ENCODE assay signal across 18 cellular contexts in genomic region chr2:128439231-128440086, GRCh38.
DNase-seq lines count a peak whose midpoint lies in the region; ATAC-seq and TF ChIP-seq lines count a peak whose summit lies in the region.
"Had no signal": no experiment of that assay in that cellular context is flagged by ENCODE, and none has a peak within 500 bp of the region (broad histone marks: within the 10 kb centered on the region; RNA-seq: fewer than 3 reads in every experiment).

No MANE protein-coding gene starts in this region.

- H3K27ac Mint-ChIP-seq in endodermal cell, result no peak overlapping the region
- H3K27ac Mint-ChIP-seq: activated T-helper 17 cell treated with anti-CD3 and anti-CD28 coated beads, Interleukin-2, amount 50 U/mL, for 72 hours had no signal

- intact Hi-C loops in upper lobe of right lung (cut with DNase I) (no loop called here), lower lobe of right lung (cut with DNase I) (no loop called here)

- H3K36me3 ChIP-seq in endodermal cell (ENCODE audit: control insufficient read depth, insufficient read depth, low read length) (no peaks in the 10 kb centered on the region), lung (ENCODE audit: control insufficient read depth in 2 of 2, insufficient read depth in 2 of 2, low read length in 2 of 2) (no peaks in the 10 kb centered on the region), upper lobe of right lung (no peaks in the 10 kb centered on the region), lower lobe of right lung (no peaks in the 10 kb centered on the region)

- H3K36me3 Mint-ChIP-seq in endodermal cell (ENCODE audit: low read depth), result no peaks in the 10 kb centered on the region

- no peak overlapping the region for H3K9ac ChIP-seq in endodermal cell (ENCODE audit: extremely low read depth, low read length, poor library complexity, severe bottlenecking)

- ATAC-seq in lung (ENCODE audit: insufficient read depth, low FRiP score) (no peak), upper lobe of right lung (no peak), GM21825 (IDR thresholded peaks at IDR 0.05; ENCODE audit: unreplicated experiment) (no peak), lower lobe of right lung (no peak)
- ATAC-seq: activated T-helper 17 cell treated with anti-CD3 and anti-CD28 coated beads, Interleukin-2, amount 50 U/mL, for 72 hours; HCT116; PC-3; SK-N-SH treated with all-trans-retinoic acid at 6 μM for 48 hours had no signal

- H3K27me3 ChIP-seq in endodermal cell (ENCODE audit: control insufficient read depth, insufficient read depth, low read length, poor library complexity, severe bottlenecking), result no peaks in the 10 kb centered on the region
- no peaks in the 10 kb centered on the region for H3K27me3 ChIP-seq in lung (ENCODE audit: control insufficient read depth, insufficient read depth)
- no peaks in the 10 kb centered on the region for H3K27me3 ChIP-seq in upper lobe of right lung
- H3K27me3 ChIP-seq in lower lobe of right lung (ENCODE audit: low read depth), result no peaks in the 10 kb centered on the region

- H3K4me3 Mint-ChIP-seq in endodermal cell, result no peak overlapping the region
- H3K4me3 Mint-ChIP-seq: activated T-helper 17 cell treated with anti-CD3 and anti-CD28 coated beads, Interleukin-2, amount 50 U/mL, for 72 hours had no signal

- H3K27ac ChIP-seq in endodermal cell (ENCODE audit: low read depth, low read length) (no peak overlapping the region), lung (ENCODE audit: low read depth in 1 of 2, low read length in 1 of 2) (no peak overlapping the region), upper lobe of right lung (no peak overlapping the region), lower lobe of right lung (no peak overlapping the region)
- H3K27ac ChIP-seq: 22Rv1 had no signal

- WGBS in endodermal cell (ENCODE audit: insufficient coverage in 1 of 2, insufficient read length in 1 of 2), 2 experiments, result 89 to 92% methylated on average over 11 to 17 of the region's 17 CpGs
- WGBS in lung, 2 donors, result 83 to 84% methylated on average over 17 of the region's 17 CpGs

- peaks cover 6% of the 10 kb centered on the region for H3K27me3 Mint-ChIP-seq in endodermal cell (ENCODE audit: insufficient read depth)

- peak; percentile 6 for DNase-seq in activated CD4-positive, alpha-beta T cell treated with anti-CD3 and anti-CD28 coated beads for 1 hour
- no peak for DNase-seq in activated CD4-positive, alpha-beta T cell treated with anti-CD3 and anti-CD28 coated beads for 4 hours
- DNase-seq in endodermal cell, result peak; percentile 41
- DNase-seq in lung (ENCODE audit: low spot score), result peak; percentile 26
- DNase-seq in upper lobe of right lung, result peak; percentile 36
- no peak for DNase-seq in lower lobe of right lung
- no peak for DNase-seq in NCI-H1092 treated with DMSO at 0.1 percent for 48 hours (lab: John Stamatoyannopoulos, UW)
- DNase-seq: activated CD4-positive, alpha-beta T cell treated with anti-CD3 and anti-CD28 coated beads, Interleukin-2, amount 50 U/mL, for 48 hours; amygdala; C1 segment of cervical spinal cord; NCI-H526 treated with DMSO at 0.1 percent for 48 hours; PC-3; stimulated activated CD4-positive, alpha-beta T cell treated with anti-CD3 and anti-CD28 coated beads, Interleukin-4, amount 100 ng/mL, for 24 hours had no signal

- H3K4me1 Mint-ChIP-seq in endodermal cell, result peaks cover 14% of the 10 kb centered on the region
- H3K4me1 Mint-ChIP-seq: activated T-helper 17 cell treated with anti-CD3 and anti-CD28 coated beads, Interleukin-2, amount 50 U/mL, for 72 hours had no signal

- no peak for TF ChIP-seq CTCF in endodermal cell (conservative IDR thresholded peaks at IDR 0.05)
- TF ChIP-seq CTCF in lung (IDR thresholded peaks at IDR 0.05; ENCODE audit: control extremely low read depth, extremely low read depth), result no peak
- no peak for TF ChIP-seq CTCF in upper lobe of right lung (IDR thresholded peaks at IDR 0.05)
- no peak for TF ChIP-seq CTCF in lower lobe of right lung (IDR thresholded peaks at IDR 0.05)

- H3K4me1 ChIP-seq in endodermal cell (ENCODE audit: control insufficient read depth, insufficient read depth, low read length) (peaks cover 4% of the 10 kb centered on the region), lung (ENCODE audit: control insufficient read depth in 2 of 2, insufficient read depth in 2 of 2, low read length in 2 of 2) (peaks cover 0 to 5% of the 10 kb centered on the region in 2 donors), upper lobe of right lung (peaks cover 21% of the 10 kb centered on the region), lower lobe of right lung (peaks cover 28% of the 10 kb centered on the region)

- no peaks in the 10 kb centered on the region for H3K9me3 Mint-ChIP-seq in endodermal cell
- H3K9me3 Mint-ChIP-seq: activated T-helper 17 cell treated with anti-CD3 and anti-CD28 coated beads, Interleukin-2, amount 50 U/mL, for 72 hours had no signal

- H3K4me3 ChIP-seq in endodermal cell (ENCODE audit: low read length), result no peak overlapping the region
- H3K4me3 ChIP-seq in lung, result no peak overlapping the region
- no peak overlapping the region for H3K4me3 ChIP-seq in upper lobe of right lung
- H3K4me3 ChIP-seq in lower lobe of right lung, result no peak overlapping the region

- H3K9me3 ChIP-seq in endodermal cell (ENCODE audit: control insufficient read depth, low read length) (no peaks in the 10 kb centered on the region), lung (ENCODE audit: control insufficient read depth in 2 of 2, insufficient read depth in 1 of 2, low read length in 1 of 2) (no peaks in the 10 kb centered on the region), upper lobe of right lung (no peaks in the 10 kb centered on the region), lower lobe of right lung (no peaks in the 10 kb centered on the region)

Comparison
In these comparisons a context has a peak if more than half of its experiments do, and no peak if none do; other contexts are left out.
1. DNase-seq: peak in activated CD4-positive, alpha-beta T cell treated with anti-CD3 and anti-CD28 coated beads for 1 hour (single experiment), endodermal cell (single experiment), lung (single experiment) and upper lobe of right lung (single experiment); none in activated CD4-positive, alpha-beta T cell treated with anti-CD3 and anti-CD28 coated beads for 4 hours (0 of 2), lower lobe of right lung (single experiment) and NCI-H1092 treated with DMSO at 0.1 percent for 48 hours (single experiment).